ENCODE assay signal across 3 cellular contexts in the genomic region with DNA sequence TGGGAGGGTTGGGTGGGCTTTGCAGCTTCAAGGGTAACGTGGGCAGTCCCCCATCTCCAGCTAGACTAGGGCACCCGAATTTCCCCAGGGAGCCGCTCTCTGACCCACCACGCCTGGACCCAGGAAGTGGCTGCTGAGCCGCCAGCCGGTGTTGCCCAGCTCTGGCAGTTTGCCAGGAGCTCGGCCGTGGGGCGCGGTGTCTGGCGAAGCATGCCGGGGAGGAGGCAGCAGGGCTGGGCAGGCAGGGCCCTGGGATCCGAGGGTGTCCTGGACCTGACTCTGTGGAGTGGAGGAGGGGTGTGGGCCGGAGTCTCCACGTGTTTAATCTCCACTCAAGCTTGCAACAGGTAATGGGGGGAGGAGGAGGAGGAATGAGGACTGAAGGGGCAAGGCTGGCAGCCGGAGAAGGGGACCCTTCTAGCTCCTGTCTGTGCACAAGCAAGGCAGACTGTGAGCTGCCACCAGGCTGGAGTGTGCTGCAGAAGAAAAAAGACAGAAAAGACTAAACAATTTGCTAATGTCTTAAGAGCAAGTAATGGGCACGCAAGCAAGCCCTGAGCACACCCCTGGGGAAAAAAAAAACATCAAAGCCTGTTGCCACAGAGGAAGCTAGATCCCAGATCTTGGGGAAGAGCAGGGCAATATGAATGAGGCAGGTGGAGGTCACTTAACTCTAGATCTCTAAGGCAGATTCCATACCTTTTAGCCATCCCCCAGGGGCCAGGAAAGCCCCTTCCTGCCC.
TF ChIP-seq lines count a peak whose summit lies in the region.

No MANE protein-coding gene starts in this region.

TF ChIP-seq in endothelial cell of umbilical vein, 7 proteins besides CTCF, POLR2A, EP300 and RAD21 (continued from another document):
- TF ChIP-seq, protein P1, sequence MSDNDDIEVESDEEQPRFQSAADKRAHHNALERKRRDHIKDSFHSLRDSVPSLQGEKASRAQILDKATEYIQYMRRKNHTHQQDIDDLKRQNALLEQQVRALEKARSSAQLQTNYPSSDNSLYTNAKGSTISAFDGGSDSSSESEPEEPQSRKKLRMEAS (IDR thresholded peaks at IDR 0.05; ENCODE audit: insufficient read depth, insufficient read length): no peak
- no peak for TF ChIP-seq POLR2AphosphoS5 (IDR thresholded peaks at IDR 0.05; ENCODE audit: insufficient read depth, low read depth, low read length)
- no peak for TF ChIP-seq MYC (IDR thresholded peaks at IDR 0.05; ENCODE audit: low read depth, low read length)
- no peak for TF ChIP-seq FOS (IDR thresholded peaks at IDR 0.05; ENCODE audit: borderline replicate concordance, insufficient read depth, low read length)
- TF ChIP-seq GATA2 (IDR thresholded peaks at IDR 0.05; ENCODE audit: insufficient read depth, insufficient read length, low read depth, low read length): no peak
- TF ChIP-seq EZH2 (IDR thresholded peaks at IDR 0.05; ENCODE audit: borderline replicate concordance, low read depth, low read length, severe bottlenecking): no peak

TF ChIP-seq in neural cell, 6 proteins besides CTCF, POLR2A, EP300 and RAD21 (continued from another document):
- TF ChIP-seq, protein P2, sequence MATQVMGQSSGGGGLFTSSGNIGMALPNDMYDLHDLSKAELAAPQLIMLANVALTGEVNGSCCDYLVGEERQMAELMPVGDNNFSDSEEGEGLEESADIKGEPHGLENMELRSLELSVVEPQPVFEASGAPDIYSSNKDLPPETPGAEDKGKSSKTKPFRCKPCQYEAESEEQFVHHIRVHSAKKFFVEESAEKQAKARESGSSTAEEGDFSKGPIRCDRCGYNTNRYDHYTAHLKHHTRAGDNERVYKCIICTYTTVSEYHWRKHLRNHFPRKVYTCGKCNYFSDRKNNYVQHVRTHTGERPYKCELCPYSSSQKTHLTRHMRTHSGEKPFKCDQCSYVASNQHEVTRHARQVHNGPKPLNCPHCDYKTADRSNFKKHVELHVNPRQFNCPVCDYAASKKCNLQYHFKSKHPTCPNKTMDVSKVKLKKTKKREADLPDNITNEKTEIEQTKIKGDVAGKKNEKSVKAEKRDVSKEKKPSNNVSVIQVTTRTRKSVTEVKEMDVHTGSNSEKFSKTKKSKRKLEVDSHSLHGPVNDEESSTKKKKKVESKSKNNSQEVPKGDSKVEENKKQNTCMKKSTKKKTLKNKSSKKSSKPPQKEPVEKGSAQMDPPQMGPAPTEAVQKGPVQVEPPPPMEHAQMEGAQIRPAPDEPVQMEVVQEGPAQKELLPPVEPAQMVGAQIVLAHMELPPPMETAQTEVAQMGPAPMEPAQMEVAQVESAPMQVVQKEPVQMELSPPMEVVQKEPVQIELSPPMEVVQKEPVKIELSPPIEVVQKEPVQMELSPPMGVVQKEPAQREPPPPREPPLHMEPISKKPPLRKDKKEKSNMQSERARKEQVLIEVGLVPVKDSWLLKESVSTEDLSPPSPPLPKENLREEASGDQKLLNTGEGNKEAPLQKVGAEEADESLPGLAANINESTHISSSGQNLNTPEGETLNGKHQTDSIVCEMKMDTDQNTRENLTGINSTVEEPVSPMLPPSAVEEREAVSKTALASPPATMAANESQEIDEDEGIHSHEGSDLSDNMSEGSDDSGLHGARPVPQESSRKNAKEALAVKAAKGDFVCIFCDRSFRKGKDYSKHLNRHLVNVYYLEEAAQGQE (IDR thresholded peaks at IDR 0.05; ENCODE audit: borderline replicate concordance): no peak
- TF ChIP-seq EZH2 (IDR thresholded peaks at IDR 0.05; ENCODE audit: borderline replicate concordance, insufficient read depth, low read length, poor library complexity, severe bottlenecking) (no peak), SMC3 (conservative IDR thresholded peaks at IDR 0.05; ENCODE audit: poor library complexity) (no peak), TAF1 (IDR thresholded peaks at IDR 0.05; ENCODE audit: low read depth) (no peak), MXI1 (conservative IDR thresholded peaks at IDR 0.05; ENCODE audit: poor library complexity, severe bottlenecking) (no peak)

TF ChIP-seq in GM12891, 5 proteins besides CTCF, POLR2A, EP300 and RAD21 (continued from another document):
- TF ChIP-seq POU2F2 (IDR thresholded peaks at IDR 0.05; ENCODE audit: low read depth, low read length): no peak
- TF ChIP-seq POLR2AphosphoS5 (IDR thresholded peaks at IDR 0.05; ENCODE audit: low read depth, low read length): no peak
